ENCODE assay signal across 12 cellular contexts in genomic region chr20:2542361-2542760, GRCh38. TPM values are rescaled to one million over a fixed set of nuclear protein-coding genes. Genes with fewer than 3 reads are reported as not detected.
"Had no signal": no experiment of that assay in that cellular context is flagged by ENCODE, and none has a peak within 500 bp of the region (broad histone marks: within the 10 kb centered on the region; RNA-seq: fewer than 3 reads in every experiment).

No MANE protein-coding gene starts in this region.

- DNase-seq: GM23248, GOT3, H7, H9, HCEC 1CT, HFFc6 had no signal

- H3K27ac ChIP-seq: GM23248 had no signal

- H3K9me3 ChIP-seq: HAP-1 had no signal

- H3K36me3 ChIP-seq: HAP-1 had no signal

- ATAC-seq: GM23338, HCT116 had no signal

- H3K4me1 ChIP-seq: HAP-1 had no signal

- H3K4me2 ChIP-seq: GM23338 had no signal

- H3K9ac ChIP-seq: GM23248 had no signal

- H3K4me3 ChIP-seq: GM23248, GM23338, HAP-1 had no signal

- FAIRE-seq: H1, H54 had no signal

- H2AFZ ChIP-seq: GM23248, GM23338 had no signal

RNA-seq across cellular contexts. Expression of gene TMC2, which starts 6.0 kb away (rescaled TPM):
- total RNA-seq: GM23248, GM23338, H1, H4, H7, H9, HFFc6 had no signal
- polyA plus RNA-seq: GM23248, GM23338, H1 had no signal
